Comparison of ENCODE assay signal across 1 cellular context in the genomic region with DNA sequence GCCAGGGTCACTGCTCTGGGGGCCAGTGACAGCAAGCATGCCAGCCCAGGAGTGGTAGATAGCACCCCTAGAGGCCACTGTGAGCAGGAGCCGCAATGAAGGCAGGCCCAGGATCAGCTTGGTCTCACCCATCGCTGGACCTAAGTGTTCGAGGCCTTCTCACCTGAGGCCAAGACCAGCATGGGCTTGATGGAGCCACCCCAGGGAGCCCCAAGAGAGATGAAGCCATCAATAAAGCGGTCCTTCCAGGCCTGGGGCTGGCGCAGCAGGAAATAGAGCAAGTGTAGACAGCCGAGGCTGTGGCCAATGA.
TF ChIP-seq lines count a peak whose summit lies in the region.

No MANE protein-coding gene starts in this region.

TF ChIP-seq in GM23338, 12 proteins besides CTCF, POLR2A, EP300 and RAD21 (continued from another document):
- TF ChIP-seq, protein P1, sequence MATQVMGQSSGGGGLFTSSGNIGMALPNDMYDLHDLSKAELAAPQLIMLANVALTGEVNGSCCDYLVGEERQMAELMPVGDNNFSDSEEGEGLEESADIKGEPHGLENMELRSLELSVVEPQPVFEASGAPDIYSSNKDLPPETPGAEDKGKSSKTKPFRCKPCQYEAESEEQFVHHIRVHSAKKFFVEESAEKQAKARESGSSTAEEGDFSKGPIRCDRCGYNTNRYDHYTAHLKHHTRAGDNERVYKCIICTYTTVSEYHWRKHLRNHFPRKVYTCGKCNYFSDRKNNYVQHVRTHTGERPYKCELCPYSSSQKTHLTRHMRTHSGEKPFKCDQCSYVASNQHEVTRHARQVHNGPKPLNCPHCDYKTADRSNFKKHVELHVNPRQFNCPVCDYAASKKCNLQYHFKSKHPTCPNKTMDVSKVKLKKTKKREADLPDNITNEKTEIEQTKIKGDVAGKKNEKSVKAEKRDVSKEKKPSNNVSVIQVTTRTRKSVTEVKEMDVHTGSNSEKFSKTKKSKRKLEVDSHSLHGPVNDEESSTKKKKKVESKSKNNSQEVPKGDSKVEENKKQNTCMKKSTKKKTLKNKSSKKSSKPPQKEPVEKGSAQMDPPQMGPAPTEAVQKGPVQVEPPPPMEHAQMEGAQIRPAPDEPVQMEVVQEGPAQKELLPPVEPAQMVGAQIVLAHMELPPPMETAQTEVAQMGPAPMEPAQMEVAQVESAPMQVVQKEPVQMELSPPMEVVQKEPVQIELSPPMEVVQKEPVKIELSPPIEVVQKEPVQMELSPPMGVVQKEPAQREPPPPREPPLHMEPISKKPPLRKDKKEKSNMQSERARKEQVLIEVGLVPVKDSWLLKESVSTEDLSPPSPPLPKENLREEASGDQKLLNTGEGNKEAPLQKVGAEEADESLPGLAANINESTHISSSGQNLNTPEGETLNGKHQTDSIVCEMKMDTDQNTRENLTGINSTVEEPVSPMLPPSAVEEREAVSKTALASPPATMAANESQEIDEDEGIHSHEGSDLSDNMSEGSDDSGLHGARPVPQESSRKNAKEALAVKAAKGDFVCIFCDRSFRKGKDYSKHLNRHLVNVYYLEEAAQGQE (IDR thresholded peaks at IDR 0.05; ENCODE audit: unreplicated experiment), result no peak
TF ChIP-seq in GM23338: peak in this region for 1.
